ENCODE assay signal across 9 cellular contexts in genomic region chr11:103959279-103959930, GRCh38.
A peak's percentile ranks its signal among the peaks of the same experiment; 100 is the strongest.
DNase-seq lines count a peak whose midpoint lies in the region; ATAC-seq and TF ChIP-seq lines count a peak whose summit lies in the region.
"Had no signal": no experiment of that assay in that cellular context is flagged by ENCODE, and none has a peak within 500 bp of the region (broad histone marks: within the 10 kb centered on the region; RNA-seq: fewer than 3 reads in every experiment).

No MANE protein-coding gene starts in this region.

- H3K4me3 ChIP-seq in BJ (ENCODE audit: low read depth, low read length) = no peak overlapping the region

- no peaks in the 10 kb centered on the region for H3K36me3 ChIP-seq in BJ (ENCODE audit: control insufficient read depth, insufficient read depth, low read length)

- no peaks in the 10 kb centered on the region for H3K27me3 ChIP-seq in BJ (ENCODE audit: control insufficient read depth, insufficient read depth, low read length)

- DNase-seq in BJ (ENCODE audit: low read depth) = peak; percentile 32
- no peak for DNase-seq in activated T-helper 1 cell treated with anti-CD3 and anti-CD28 coated beads, Interleukin-12 subunit alpha, Interleukin-12 subunit beta, Interleukin-2, Interleukin-4 antibody, amounts not matched to agents 30 ng/mL and 10 ng/mL and 1 ng/mL, durations not matched to agents 14 hours and 24 hours and 36 hours (ENCODE audit: low spot score)
- DNase-seq in NCI-H2081 (lab: John Stamatoyannopoulos, UW) = no peak
- DNase-seq in SW 1271 (lab: John Stamatoyannopoulos, UW) = no peak
- DNase-seq in activated naive CD4-positive, alpha-beta T cell treated with anti-CD3 and anti-CD28 coated beads, Interleukin-2, amount 10 ng/mL, durations not matched to agents 7 days and 5 days = no peak
- no peak for DNase-seq in NCI-H2171 (lab: John Stamatoyannopoulos, UW)
- DNase-seq: DMS 273 treated with DMSO at 0.1 percent for 48 hours had no signal

- TF ChIP-seq CTCF in BJ (IDR thresholded peaks at IDR 0.05; ENCODE audit: insufficient read depth, low read depth, low read length) = no peak

- intact Hi-C loops in activated T-helper 1 cell treated with anti-CD3 and anti-CD28 coated beads, Interleukin-12 subunit alpha, Interleukin-12 subunit beta, Interleukin-2, Interleukin-4 antibody, amounts not matched to agents 30 ng/mL and 10 ng/mL and 1 ng/mL, durations not matched to agents 14 hours and 24 hours and 36 hours (cut with micrococcal nuclease) = no loop called here

- ATAC-seq in GM19452 (IDR thresholded peaks at IDR 0.05; ENCODE audit: unreplicated experiment) (peak; percentile 96), HG03139 (IDR thresholded peaks at IDR 0.05; ENCODE audit: unreplicated experiment) (peak; percentile 97)

- CTCF ChIA-PET in BJ (lab: Yijun Ruan, JAX) = interaction anchor here (0.8 to 1.5 kb wide), 4 partner anchors 9 to 205 kb away, joined by 3 read pairs; no protein-coding TSS in a partner anchor
- CTCF ChIA-PET in activated naive CD4-positive, alpha-beta T cell treated with anti-CD3 and anti-CD28 coated beads, Interleukin-2, amount 10 ng/mL, durations not matched to agents 7 days and 5 days (lab: Charles Lee) = no interaction called here

- H3K27ac Mint-ChIP-seq in activated T-helper 1 cell treated with anti-CD3 and anti-CD28 coated beads, Interleukin-12 subunit alpha, Interleukin-12 subunit beta, Interleukin-2, Interleukin-4 antibody, amounts not matched to agents 30 ng/mL and 10 ng/mL and 1 ng/mL, durations not matched to agents 14 hours and 24 hours and 36 hours = peak overlapping the region; percentile 14
- no peak overlapping the region for H3K27ac Mint-ChIP-seq in activated naive CD4-positive, alpha-beta T cell treated with anti-CD3 and anti-CD28 coated beads, Interleukin-2, amount 10 ng/mL, durations not matched to agents 7 days and 5 days

- no peak overlapping the region for H3K4me3 Mint-ChIP-seq in activated T-helper 1 cell treated with anti-CD3 and anti-CD28 coated beads, Interleukin-12 subunit alpha, Interleukin-12 subunit beta, Interleukin-2, Interleukin-4 antibody, amounts not matched to agents 30 ng/mL and 10 ng/mL and 1 ng/mL, durations not matched to agents 14 hours and 24 hours and 36 hours
- H3K4me3 Mint-ChIP-seq in activated naive CD4-positive, alpha-beta T cell treated with anti-CD3 and anti-CD28 coated beads, Interleukin-2, amount 10 ng/mL, durations not matched to agents 7 days and 5 days = no peak overlapping the region

- H3K4me1 Mint-ChIP-seq in activated T-helper 1 cell treated with anti-CD3 and anti-CD28 coated beads, Interleukin-12 subunit alpha, Interleukin-12 subunit beta, Interleukin-2, Interleukin-4 antibody, amounts not matched to agents 30 ng/mL and 10 ng/mL and 1 ng/mL, durations not matched to agents 14 hours and 24 hours and 36 hours (ENCODE audit: low read depth) = peaks cover 9% of the 10 kb centered on the region
- no peaks in the 10 kb centered on the region for H3K4me1 Mint-ChIP-seq in activated naive CD4-positive, alpha-beta T cell treated with anti-CD3 and anti-CD28 coated beads, Interleukin-2, amount 10 ng/mL, durations not matched to agents 7 days and 5 days

- H3K27me3 Mint-ChIP-seq in activated T-helper 1 cell treated with anti-CD3 and anti-CD28 coated beads, Interleukin-12 subunit alpha, Interleukin-12 subunit beta, Interleukin-2, Interleukin-4 antibody, amounts not matched to agents 30 ng/mL and 10 ng/mL and 1 ng/mL, durations not matched to agents 14 hours and 24 hours and 36 hours (ENCODE audit: insufficient read depth) = no peaks in the 10 kb centered on the region
- H3K27me3 Mint-ChIP-seq in activated naive CD4-positive, alpha-beta T cell treated with anti-CD3 and anti-CD28 coated beads, Interleukin-2, amount 10 ng/mL, durations not matched to agents 7 days and 5 days = no peaks in the 10 kb centered on the region

- H3K36me3 Mint-ChIP-seq in activated T-helper 1 cell treated with anti-CD3 and anti-CD28 coated beads, Interleukin-12 subunit alpha, Interleukin-12 subunit beta, Interleukin-2, Interleukin-4 antibody, amounts not matched to agents 30 ng/mL and 10 ng/mL and 1 ng/mL, durations not matched to agents 14 hours and 24 hours and 36 hours (ENCODE audit: low read depth) = no peaks in the 10 kb centered on the region
- no peaks in the 10 kb centered on the region for H3K36me3 Mint-ChIP-seq in activated naive CD4-positive, alpha-beta T cell treated with anti-CD3 and anti-CD28 coated beads, Interleukin-2, amount 10 ng/mL, durations not matched to agents 7 days and 5 days

- peaks cover 3% of the 10 kb centered on the region for H3K9me3 Mint-ChIP-seq in activated T-helper 1 cell treated with anti-CD3 and anti-CD28 coated beads, Interleukin-12 subunit alpha, Interleukin-12 subunit beta, Interleukin-2, Interleukin-4 antibody, amounts not matched to agents 30 ng/mL and 10 ng/mL and 1 ng/mL, durations not matched to agents 14 hours and 24 hours and 36 hours
- H3K9me3 Mint-ChIP-seq in activated naive CD4-positive, alpha-beta T cell treated with anti-CD3 and anti-CD28 coated beads, Interleukin-2, amount 10 ng/mL, durations not matched to agents 7 days and 5 days = no peaks in the 10 kb centered on the region

- POLR2A ChIA-PET in BJ (lab: Charles Lee) = interaction anchor here (0.7 kb wide), 1 partner anchor 260 kb away, joined by 5 read pairs; no protein-coding TSS in a partner anchor
